38 cellular contexts compared by ENCODE assay signal in the genomic region with DNA sequence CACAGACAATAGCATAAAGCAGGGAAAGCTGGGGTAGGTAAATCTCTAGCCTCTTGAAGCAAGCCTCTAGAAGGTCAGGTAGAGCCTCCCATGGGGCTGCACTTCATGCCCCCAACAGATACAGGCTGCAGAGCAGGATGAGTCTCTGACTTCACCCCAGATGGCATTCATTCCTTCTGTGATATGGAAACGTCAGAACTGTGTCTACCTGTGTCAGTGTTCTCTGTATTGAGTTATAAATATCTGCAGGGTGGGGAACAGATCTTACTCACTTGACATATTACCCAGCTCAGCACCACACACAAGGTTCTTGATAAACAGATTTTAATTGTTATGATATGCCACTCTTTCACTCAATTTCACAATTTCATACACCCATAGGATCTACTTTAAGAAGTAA. TPM values are rescaled to one million over a fixed set of nuclear protein-coding genes. Genes with fewer than 3 reads are reported as not detected.
"Had no signal": no experiment of that assay in that cellular context is flagged by ENCODE, and none has a peak within 500 bp of the region (broad histone marks: within the 10 kb centered on the region; RNA-seq: fewer than 3 reads in every experiment).

No MANE protein-coding gene starts in this region.

- H3K27me3 Mint-ChIP-seq: activated CD4-positive, alpha-beta T cell treated with anti-CD3 and anti-CD28 coated beads, Interleukin-2, amount 10 ng/mL, durations not matched to agents 24 days and 14 days; activated CD8-positive, alpha-beta T cell treated with anti-CD3 and anti-CD28 coated beads for 36 hours; central memory CD8-positive, alpha-beta T cell had no signal

- H3K4me1 ChIP-seq: adrenal gland, body of pancreas, breast epithelium had no signal

- H3K9me3 ChIP-seq: adrenal gland, body of pancreas, breast epithelium had no signal

- H3K36me3 ChIP-seq: adrenal gland, brain microvascular endothelial cell, breast epithelium had no signal

- H3K27ac ChIP-seq: adrenal gland, body of pancreas, brain microvascular endothelial cell, breast epithelium, VCaP had no signal

- DNase-seq: activated B cell treated with CpG ODN at 0.5 μM for 24 hours; activated CD4-positive, alpha-beta memory T cell treated with anti-CD3 and anti-CD28 coated beads for 36 hours; activated CD4-positive, alpha-beta T cell treated with anti-CD3 and anti-CD28 coated beads for 4 hours; activated CD4-positive, alpha-beta T cell treated with anti-CD3 and anti-CD28 coated beads, Interleukin-2, amount 10 ng/mL, durations not matched to agents 24 days and 14 days; activated CD4-positive, alpha-beta T cell treated with anti-CD3 and anti-CD28 coated beads, Interleukin-2, amount 50 U/mL, for 1 hour; activated CD4-positive, alpha-beta T cell treated with anti-CD3 and anti-CD28 coated beads, Interleukin-2, amount 50 U/mL, for 4 hours; activated CD4-positive, CD25-positive, alpha-beta regulatory T cell treated with anti-CD3 and anti-CD28 coated beads, Interleukin-2, amount 50 U/mL, for 72 hours; activated CD8-positive, alpha-beta memory T cell treated with anti-CD3 and anti-CD28 coated beads, Interleukin-2, amount 50 U/mL, for 4 hours; activated CD8-positive, alpha-beta T cell treated with anti-CD3 and anti-CD28 coated beads for 36 hours; activated effector memory CD4-positive, alpha-beta T cell treated with anti-CD3 and anti-CD28 coated beads, Interleukin-2, amount 50 U/mL, for 16 hours; activated gamma-delta T cell treated with Interleukin-2 at 50 U/mL for 16 hours; activated naive CD4-positive, alpha-beta T cell; activated naive CD4-positive, alpha-beta T cell treated with anti-CD3 and anti-CD28 coated beads for 36 hours; activated naive CD4-positive, alpha-beta T cell treated with anti-CD3 and anti-CD28 coated beads, Interleukin-2, amount 50 U/mL, for 16 hours; activated naive CD8-positive, alpha-beta T cell treated with anti-CD3 and anti-CD28 coated beads for 36 hours; activated T-cell treated with anti-CD3 and anti-CD28 coated beads for 4 hours; activated T-cell treated with anti-CD3 and anti-CD28 coated beads, Interleukin-2, amount 50 U/mL, for 1 hour; activated T-cell treated with anti-CD3 and anti-CD28 coated beads, Interleukin-2, amount 50 U/mL, for 4 hours; activated T-cell treated with anti-CD3 and anti-CD28 coated beads, Interleukin-2, amount 50 U/mL, for 72 hours; adrenal gland; amniotic stem cell; aorta; body of pancreas; brain microvascular endothelial cell; cerebellar nuclear complex; T-helper 1 cell; T-helper 2 cell; T-helper 9 cell had no signal

- H3K4me1 Mint-ChIP-seq: activated B cell treated with CpG ODN at 0.5 μM for 24 hours; activated CD4-positive, alpha-beta T cell treated with anti-CD3 and anti-CD28 coated beads, Interleukin-2, amount 10 ng/mL, durations not matched to agents 24 days and 14 days; activated naive CD8-positive, alpha-beta T cell treated with anti-CD3 and anti-CD28 coated beads for 36 hours; activated T-helper 17 cell treated with anti-CD3 and anti-CD28 coated beads, Interleukin-2, amount 50 U/mL, for 72 hours; central memory CD8-positive, alpha-beta T cell had no signal

- H3K27ac Mint-ChIP-seq: activated B cell treated with CpG ODN at 0.5 μM for 24 hours; activated CD4-positive, alpha-beta memory T cell treated with anti-CD3 and anti-CD28 coated beads for 36 hours; activated CD4-positive, alpha-beta T cell treated with anti-CD3 and anti-CD28 coated beads, Interleukin-2, amount 10 ng/mL, durations not matched to agents 24 days and 14 days; activated CD8-positive, alpha-beta T cell treated with anti-CD3 and anti-CD28 coated beads for 36 hours; activated naive CD4-positive, alpha-beta T cell treated with anti-CD3 and anti-CD28 coated beads for 36 hours; activated naive CD4-positive, alpha-beta T cell treated with anti-CD3 and anti-CD28 coated beads, Interleukin-2, amount 50 U/mL, for 72 hours; activated naive CD8-positive, alpha-beta T cell treated with anti-CD3 and anti-CD28 coated beads for 36 hours; activated T-cell treated with anti-CD3 and anti-CD28 coated beads, Interleukin-2, amount 50 U/mL, for 72 hours; activated T-helper 1 cell treated with anti-CD3 and anti-CD28 coated beads, Interleukin-12 subunit alpha, Interleukin-12 subunit beta, Interleukin-2, Interleukin-4 antibody, amounts not matched to agents 30 ng/mL and 10 ng/mL and 1 ng/mL, durations not matched to agents 14 hours and 24 hours and 36 hours; activated T-helper 17 cell treated with anti-CD3 and anti-CD28 coated beads, Interleukin-2, amount 50 U/mL, for 72 hours; T-helper 1 cell treated with Interleukin-12 subunit alpha and Interleukin-12 subunit beta and Interleukin-4 antibody, amounts not matched to agents 30 μg/mL and 1 μg/mL, for 36 hours; T-helper 2 cell treated with Interferon-gamma antibody and Interleukin-4, amounts not matched to agents 5 μg/mL and 100 μg/mL, for 36 hours had no signal

- H3K27me3 ChIP-seq: adrenal gland, body of pancreas, brain microvascular endothelial cell, breast epithelium had no signal

- H3K4me3 ChIP-seq: adrenal gland, body of pancreas, breast epithelium had no signal

- ATAC-seq: activated CD8-positive, alpha-beta T cell treated with anti-CD3 and anti-CD28 coated beads for 36 hours; activated naive CD4-positive, alpha-beta T cell treated with anti-CD3 and anti-CD28 coated beads, Interleukin-2, amount 50 U/mL, for 72 hours; activated T-cell treated with anti-CD3 and anti-CD28 coated beads, Interleukin-2, amount 50 U/mL, for 4 hours; activated T-cell treated with anti-CD3 and anti-CD28 coated beads, Interleukin-2, amount 50 U/mL, for 72 hours; activated T-helper 17 cell treated with anti-CD3 and anti-CD28 coated beads, Interleukin-2, amount 50 U/mL, for 72 hours; body of pancreas had no signal

- H3K9me3 Mint-ChIP-seq: activated B cell treated with CpG ODN at 0.5 μM for 24 hours; activated CD4-positive, alpha-beta memory T cell treated with anti-CD3 and anti-CD28 coated beads for 36 hours; activated CD4-positive, alpha-beta T cell treated with anti-CD3 and anti-CD28 coated beads, Interleukin-2, amount 10 ng/mL, durations not matched to agents 24 days and 14 days; activated CD8-positive, alpha-beta T cell treated with anti-CD3 and anti-CD28 coated beads for 36 hours; activated naive CD4-positive, alpha-beta T cell treated with anti-CD3 and anti-CD28 coated beads for 36 hours; activated naive CD4-positive, alpha-beta T cell treated with anti-CD3 and anti-CD28 coated beads, Interleukin-2, amount 50 U/mL, for 72 hours; activated T-cell treated with anti-CD3 and anti-CD28 coated beads, Interleukin-2, amount 50 U/mL, for 4 hours; activated T-cell treated with anti-CD3 and anti-CD28 coated beads, Interleukin-2, amount 50 U/mL, for 72 hours; activated T-helper 1 cell treated with anti-CD3 and anti-CD28 coated beads, Interleukin-12 subunit alpha, Interleukin-12 subunit beta, Interleukin-2, Interleukin-4 antibody, amounts not matched to agents 30 ng/mL and 10 ng/mL and 1 ng/mL, durations not matched to agents 14 hours and 24 hours and 36 hours; T-helper 1 cell treated with Interleukin-12 subunit alpha and Interleukin-12 subunit beta and Interleukin-4 antibody, amounts not matched to agents 30 μg/mL and 1 μg/mL, for 36 hours; T-helper 2 cell treated with Interferon-gamma antibody and Interleukin-4, amounts not matched to agents 5 μg/mL and 100 μg/mL, for 36 hours had no signal

- H3K4me3 Mint-ChIP-seq: activated B cell treated with CpG ODN at 0.5 μM for 24 hours; activated CD4-positive, alpha-beta memory T cell treated with anti-CD3 and anti-CD28 coated beads for 36 hours; activated CD4-positive, alpha-beta T cell treated with anti-CD3 and anti-CD28 coated beads, Interleukin-2, amount 10 ng/mL, durations not matched to agents 24 days and 14 days; activated CD8-positive, alpha-beta T cell treated with anti-CD3 and anti-CD28 coated beads for 36 hours; activated naive CD4-positive, alpha-beta T cell treated with anti-CD3 and anti-CD28 coated beads for 36 hours; activated naive CD8-positive, alpha-beta T cell treated with anti-CD3 and anti-CD28 coated beads for 36 hours; activated T-cell treated with anti-CD3 and anti-CD28 coated beads, Interleukin-2, amount 50 U/mL, for 4 hours; activated T-cell treated with anti-CD3 and anti-CD28 coated beads, Interleukin-2, amount 50 U/mL, for 72 hours; activated T-helper 1 cell treated with anti-CD3 and anti-CD28 coated beads, Interleukin-12 subunit alpha, Interleukin-12 subunit beta, Interleukin-2, Interleukin-4 antibody, amounts not matched to agents 30 ng/mL and 10 ng/mL and 1 ng/mL, durations not matched to agents 14 hours and 24 hours and 36 hours; activated T-helper 17 cell treated with anti-CD3 and anti-CD28 coated beads, Interleukin-2, amount 50 U/mL, for 72 hours; central memory CD8-positive, alpha-beta T cell; T-helper 1 cell treated with Interleukin-12 subunit alpha and Interleukin-12 subunit beta and Interleukin-4 antibody, amounts not matched to agents 30 μg/mL and 1 μg/mL, for 36 hours; T-helper 2 cell treated with Interferon-gamma antibody and Interleukin-4, amounts not matched to agents 5 μg/mL and 100 μg/mL, for 36 hours had no signal

- H3K36me3 Mint-ChIP-seq: activated CD4-positive, alpha-beta memory T cell treated with anti-CD3 and anti-CD28 coated beads for 36 hours; activated naive CD4-positive, alpha-beta T cell treated with anti-CD3 and anti-CD28 coated beads, Interleukin-2, amount 50 U/mL, for 72 hours; activated naive CD8-positive, alpha-beta T cell treated with anti-CD3 and anti-CD28 coated beads for 36 hours had no signal

RNA-seq across cellular contexts. Expression of a gene that starts 2.1 kb away (rescaled TPM):
- total RNA-seq: activated CD4-positive, alpha-beta T cell treated with anti-CD3 and anti-CD28 coated beads, Interleukin-2, amount 10 ng/mL, durations not matched to agents 24 days and 14 days; activated CD8-positive, alpha-beta memory T cell treated with anti-CD3 and anti-CD28 coated beads for 36 hours; activated CD8-positive, alpha-beta T cell treated with anti-CD3 and anti-CD28 coated beads for 36 hours; activated naive CD4-positive, alpha-beta T cell treated with anti-CD3 and anti-CD28 coated beads for 36 hours; activated naive CD4-positive, alpha-beta T cell treated with anti-CD3 and anti-CD28 coated beads, Interleukin-2, amount 50 U/mL, for 72 hours; activated naive CD8-positive, alpha-beta T cell treated with anti-CD3 and anti-CD28 coated beads for 36 hours; activated T-cell treated with anti-CD3 and anti-CD28 coated beads, Interleukin-2, amount 50 U/mL, for 4 hours; activated T-helper 1 cell treated with anti-CD3 and anti-CD28 coated beads, Interleukin-12 subunit alpha, Interleukin-12 subunit beta, Interleukin-2, Interleukin-4 antibody, amounts not matched to agents 30 ng/mL and 10 ng/mL and 1 ng/mL, durations not matched to agents 14 hours and 24 hours and 36 hours; aorta; breast epithelium; cardiac septum had no signal
- polyA plus RNA-seq: aorta had no signal
